ENCODE assay signal across 25 cellular contexts in genomic region chr1:199752688-199753027, GRCh38.
A peak's percentile ranks its signal among the peaks of the same experiment; 100 is the strongest.
DNase-seq lines count a peak whose midpoint lies in the region; ATAC-seq, FAIRE-seq and TF ChIP-seq lines count a peak whose summit lies in the region.
"Had no signal": no experiment of that assay in that cellular context is flagged by ENCODE, and none has a peak within 500 bp of the region (broad histone marks: within the 10 kb centered on the region; RNA-seq: fewer than 3 reads in every experiment).

No MANE protein-coding gene starts in this region.

- TF ChIP-seq EP300 in HepG2 (IDR thresholded peaks at IDR 0.05; ENCODE audit: low read depth in 2 of 2, low read length in 2 of 2) (no peak), HepG2 (CRISPR knock-in tag; IDR thresholded peaks at IDR 0.05; ENCODE audit: borderline replicate concordance) (no peak), H1 (IDR thresholded peaks at IDR 0.05; ENCODE audit: borderline replicate concordance in 1 of 2, low read depth in 2 of 2, low read length in 2 of 2) (no peak)

- H3K27ac ChIP-seq in liver (ENCODE audit: low read depth in 1 of 2, low read length in 2 of 2) (peak overlapping the region; percentile 65 to 83), HepG2 (ENCODE audit: extremely low read length, insufficient read depth, low read length) (no peak overlapping the region), H1 (ENCODE audit: low read depth, low read length) (no peak overlapping the region), lower lobe of right lung (no peak overlapping the region), upper lobe of right lung (no peak overlapping the region), WERI-Rb-1 (no peak overlapping the region)
- H3K27ac ChIP-seq: BLaER1 treated with 17β-estradiol and CSF1 and Interleukin-3, amounts not matched to agents 10 nM and 100 nM had no signal

- H3K4me3 ChIP-seq in liver (ENCODE audit: low read depth in 1 of 3, low read length in 3 of 3) = no peak overlapping the region
- H3K4me3 ChIP-seq in HepG2 (replicated peaks in 1 of 3; ENCODE audit: insufficient read depth in 1 of 3, low read depth in 2 of 3, low read length in 3 of 3) = no peak overlapping the region
- no peak overlapping the region for H3K4me3 ChIP-seq in H1 (ENCODE audit: extremely low read depth in 1 of 4, insufficient read depth in 2 of 4, low read depth in 3 of 4, low read length in 4 of 4)
- H3K4me3 ChIP-seq in lower lobe of right lung = no peak overlapping the region
- no peak overlapping the region for H3K4me3 ChIP-seq in upper lobe of right lung
- no peak overlapping the region for H3K4me3 ChIP-seq in WERI-Rb-1 (ENCODE audit: low read depth, low read length)
- H3K4me3 ChIP-seq: A549; BLaER1 treated with 17β-estradiol and CSF1 and Interleukin-3, amounts not matched to agents 10 nM and 100 nM had no signal

- H3K79me2 ChIP-seq in HepG2 (ENCODE audit: insufficient read depth, low read length) = no peaks in the 10 kb centered on the region
- H3K79me2 ChIP-seq in H1 (ENCODE audit: control insufficient read depth in 1 of 2, insufficient read depth in 2 of 2, low read length in 2 of 2) = no peaks in the 10 kb centered on the region

- H3K4me2 ChIP-seq in HepG2 (ENCODE audit: low read depth, low read length) (no peak overlapping the region), H1 (ENCODE audit: insufficient read depth in 1 of 2, low read depth in 2 of 2, low read length in 2 of 2) (no peak overlapping the region)
- H3K4me2 ChIP-seq: A549; BLaER1 treated with 17β-estradiol and CSF1 and Interleukin-3, amounts not matched to agents 10 nM and 100 nM had no signal

- H3K23me2 ChIP-seq in H1 (ENCODE audit: low read depth, low read length) = no peaks in the 10 kb centered on the region

- CTCF ChIA-PET in HepG2 (lab: Yijun Ruan, JAX; ENCODE audit: low intra/inter-chr PET ratio, low total read pairs) (no interaction called here), H1 (lab: Charles Lee; ENCODE audit: partially characterized antibody) (no interaction called here)

- in situ Hi-C loops in HepG2 (cut with HindIII; ENCODE audit: extremely low pct_ligation_motif_present, low pct_unique_long_range_greater_than_20kb) = no loop called here

- no peak for TF ChIP-seq POLR2A in HepG2 (IDR thresholded peaks at IDR 0.05; ENCODE audit: insufficient read depth in 1 of 2, low read depth in 2 of 2, low read length in 2 of 2)
- no peak for TF ChIP-seq POLR2A in H1 (IDR thresholded peaks at IDR 0.05; ENCODE audit: control extremely low read depth in 1 of 2, low read depth in 2 of 2, low read length in 2 of 2)

- ATAC-seq in HepG2 (no peak), lower lobe of right lung (peak; percentile 37 to 57), upper lobe of right lung (peak; percentile 45), GM21367 (IDR thresholded peaks at IDR 0.05; ENCODE audit: unreplicated experiment) (no peak)
- no peak for ATAC-seq in natural killer cell treated with Interleukin-12 subunit alpha and Interleukin-12 subunit beta and Interleukin-15 and Interleukin-18, amount 100 ng/mL, for 72 hours
- ATAC-seq: A549 had no signal

- H3K4me1 Mint-ChIP-seq in natural killer cell treated with Interleukin-12 subunit alpha and Interleukin-12 subunit beta and Interleukin-15 and Interleukin-18, amount 100 ng/mL, for 72 hours (ENCODE audit: low read depth in 2 of 2) = no peaks in the 10 kb centered on the region
- H3K4me1 Mint-ChIP-seq: CD4-positive, alpha-beta memory T cell had no signal

- no peak overlapping the region for H2BK12ac ChIP-seq in H1 (ENCODE audit: low read depth, low read length)

- H4K20me1 ChIP-seq in HepG2 (ENCODE audit: insufficient read depth, low read length) (no peaks in the 10 kb centered on the region), H1 (replicated peaks in 1 of 2; ENCODE audit: control insufficient read depth in 1 of 2, insufficient read depth in 2 of 2, low read length in 2 of 2) (no peaks in the 10 kb centered on the region)
- H4K20me1 ChIP-seq: BLaER1 treated with 17β-estradiol and CSF1 and Interleukin-3, amounts not matched to agents 10 nM and 100 nM had no signal

- no peak overlapping the region for H3K14ac ChIP-seq in H1 (ENCODE audit: insufficient read length)

- no peak for FAIRE-seq in HepG2 (lab: Jason Lieb, UNC)
- FAIRE-seq in H1 (lab: Jason Lieb, UNC) = no peak
- FAIRE-seq: A549, GM12891, GM18507 had no signal

- DNase-seq in HepG2 (ENCODE audit: low spot score) (no peak), H1 (ENCODE audit: low read depth in 1 of 2, low spot score in 2 of 2) (no peak), lower lobe of right lung (no peak), upper lobe of right lung (no peak), WERI-Rb-1 (no peak)
- no peak for DNase-seq in natural killer cell treated with Interleukin-12 subunit alpha and Interleukin-12 subunit beta and Interleukin-15 and Interleukin-18, amount 100 ng/mL, for 72 hours (ENCODE audit: low spot score)
- DNase-seq: 8988T; ACHN; AML-193; BE2C; Calu3; CD4-positive, alpha-beta memory T cell; COR-L47; DMS53; DMS79 treated with DMSO at 0.1 percent for 48 hours; GF-D8; GOT3; H9; HFFc6 had no signal

- no peak overlapping the region for H2BK15ac ChIP-seq in H1 (ENCODE audit: low read length)

- peaks cover 15 to 20% of the 10 kb centered on the region in 2 donors for H3K27me3 Mint-ChIP-seq in natural killer cell treated with Interleukin-12 subunit alpha and Interleukin-12 subunit beta and Interleukin-15 and Interleukin-18, amount 100 ng/mL, for 72 hours

- no peak overlapping the region for H3K4me3 Mint-ChIP-seq in natural killer cell treated with Interleukin-12 subunit alpha and Interleukin-12 subunit beta and Interleukin-15 and Interleukin-18, amount 100 ng/mL, for 72 hours
- H3K4me3 Mint-ChIP-seq: CD4-positive, alpha-beta memory T cell; H9; HFFc6 had no signal

- H3K36me3 Mint-ChIP-seq in natural killer cell treated with Interleukin-12 subunit alpha and Interleukin-12 subunit beta and Interleukin-15 and Interleukin-18, amount 100 ng/mL, for 72 hours = no peaks in the 10 kb centered on the region
- H3K36me3 Mint-ChIP-seq: CD4-positive, alpha-beta memory T cell had no signal

- no peak for TF ChIP-seq CTCF in liver (IDR thresholded peaks at IDR 0.05; ENCODE audit: low read depth, low read length, missing input control)
- TF ChIP-seq CTCF in HepG2 (CRISPR knock-in tag; IDR thresholded peaks at IDR 0.05) = no peak
- TF ChIP-seq CTCF in H1 (IDR thresholded peaks at IDR 0.05; ENCODE audit: control extremely low read depth in 1 of 3, insufficient read depth in 1 of 3, low read depth in 1 of 3, low read length in 3 of 3) = no peak
- no peak for TF ChIP-seq CTCF in lower lobe of right lung (IDR thresholded peaks at IDR 0.05)
- TF ChIP-seq CTCF in upper lobe of right lung (IDR thresholded peaks at IDR 0.05) = no peak
- no peak for TF ChIP-seq CTCF in WERI-Rb-1 (IDR thresholded peaks at IDR 0.05; ENCODE audit: low read depth, low read length)

- H3K79me1 ChIP-seq in H1 (ENCODE audit: low read depth, low read length) = no peaks in the 10 kb centered on the region

- no TSS peak for BruUV-seq in HepG2 (replicated peaks; lab: Mats Ljungman, UMichigan)

- H3K9me3 Mint-ChIP-seq in natural killer cell treated with Interleukin-12 subunit alpha and Interleukin-12 subunit beta and Interleukin-15 and Interleukin-18, amount 100 ng/mL, for 72 hours = no peaks in the 10 kb centered on the region
- H3K9me3 Mint-ChIP-seq: CD4-positive, alpha-beta memory T cell had no signal

- no peak overlapping the region for H3K18ac ChIP-seq in H1 (ENCODE audit: extremely low read depth, low read length)

- TF ChIP-seq RAD21 in liver (IDR thresholded peaks at IDR 0.05) (no peak), HepG2 (CRISPR knock-in tag; IDR thresholded peaks at IDR 0.05) (no peak), H1 (IDR thresholded peaks at IDR 0.05 in 1 of 2, conservative IDR thresholded peaks at IDR 0.05 in 1 of 2; ENCODE audit: low read depth in 2 of 2, low read length in 2 of 2) (no peak)

- no peak overlapping the region for H3K4ac ChIP-seq in H1 (replicated peaks; ENCODE audit: insufficient read length, low read depth, low read length)

- no peaks in the 10 kb centered on the region for H3K27me3 ChIP-seq in liver (ENCODE audit: control insufficient read depth in 4 of 4, insufficient read depth in 4 of 4, low read length in 3 of 4)
- H3K27me3 ChIP-seq in HepG2 (ENCODE audit: control insufficient read depth in 1 of 2, insufficient read depth in 2 of 2, low read length in 2 of 2) = no peaks in the 10 kb centered on the region
- no peaks in the 10 kb centered on the region; a peak in 1 of 7 replicates for H3K27me3 ChIP-seq in H1 (replicated peaks in 1 of 4; ENCODE audit: control insufficient read depth in 3 of 4, extremely low read depth in 1 of 4, insufficient read depth in 3 of 4, low read length in 3 of 4)
- H3K27me3 ChIP-seq in lower lobe of right lung (ENCODE audit: low read depth) = no peaks in the 10 kb centered on the region
- no peaks in the 10 kb centered on the region for H3K27me3 ChIP-seq in upper lobe of right lung
- H3K27me3 ChIP-seq in WERI-Rb-1 (ENCODE audit: insufficient read depth, low read depth, severe bottlenecking) = no peaks in the 10 kb centered on the region
- H3K27me3 ChIP-seq: BLaER1 treated with 17β-estradiol and CSF1 and Interleukin-3, amounts not matched to agents 10 nM and 100 nM had no signal

- no peak overlapping the region for H2BK20ac ChIP-seq in H1 (ENCODE audit: low read length)

- H3K36me3 ChIP-seq in liver (ENCODE audit: control insufficient read depth in 4 of 4, insufficient read depth in 3 of 4, low read depth in 1 of 4, low read length in 3 of 4) = no peaks in the 10 kb centered on the region
- H3K36me3 ChIP-seq in HepG2 (replicated peaks in 1 of 2; ENCODE audit: control insufficient read depth in 1 of 2, insufficient read depth in 2 of 2, low read length in 2 of 2) = no peaks in the 10 kb centered on the region
- no peaks in the 10 kb centered on the region; a peak in 1 of 8 replicates for H3K36me3 ChIP-seq in H1 (ENCODE audit: control insufficient read depth in 2 of 4, insufficient read depth in 4 of 4, low read length in 3 of 4)
- no peaks in the 10 kb centered on the region for H3K36me3 ChIP-seq in lower lobe of right lung
- no peaks in the 10 kb centered on the region for H3K36me3 ChIP-seq in upper lobe of right lung
- no peaks in the 10 kb centered on the region for H3K36me3 ChIP-seq in WERI-Rb-1
- H3K36me3 ChIP-seq: BE2C; BLaER1 treated with 17β-estradiol and CSF1 and Interleukin-3, amounts not matched to agents 10 nM and 100 nM had no signal

- H3K9ac ChIP-seq in liver (ENCODE audit: low read depth in 1 of 2, low read length in 2 of 2) = no peak overlapping the region
- no peak overlapping the region for H3K9ac ChIP-seq in HepG2 (ENCODE audit: insufficient read depth, low read depth, low read length)
- no peak overlapping the region for H3K9ac ChIP-seq in H1 (replicated peaks in 1 of 4; ENCODE audit: extremely low read depth in 1 of 4, low read depth in 3 of 4, low read length in 3 of 4)
- H3K9ac ChIP-seq: BLaER1 treated with 17β-estradiol and CSF1 and Interleukin-3, amounts not matched to agents 10 nM and 100 nM had no signal

- no peak overlapping the region for H3K27ac Mint-ChIP-seq in natural killer cell treated with Interleukin-12 subunit alpha and Interleukin-12 subunit beta and Interleukin-15 and Interleukin-18, amount 100 ng/mL, for 72 hours
- H3K27ac Mint-ChIP-seq: CD4-positive, alpha-beta memory T cell; HFFc6 had no signal

- H4K8ac ChIP-seq in H1 (ENCODE audit: extremely low read depth, insufficient read depth, low read length) = no peak overlapping the region

- no peak overlapping the region for H2BK5ac ChIP-seq in H1 (ENCODE audit: low read depth, low read length)

- H3K4me1 ChIP-seq in liver (ENCODE audit: control insufficient read depth in 4 of 4, insufficient read depth in 4 of 4, low read length in 3 of 4) (peaks cover 3 to 25% (median 6%) of the 10 kb centered on the region in 4 donors), HepG2 (ENCODE audit: insufficient read depth, low read length) (no peaks in the 10 kb centered on the region), H1 (replicated peaks in 1 of 4; ENCODE audit: control insufficient read depth in 3 of 4, insufficient read depth in 4 of 4, low read length in 3 of 4) (peaks cover 0 to 6% (median 4%) of the 10 kb centered on the region in 4 experiments; a peak in 6 of 7 replicates), lower lobe of right lung (no peaks in the 10 kb centered on the region), upper lobe of right lung (no peaks in the 10 kb centered on the region)
- H3K4me1 ChIP-seq: A549, BE2C had no signal

- WGBS in liver = 88% methylated on average over 2 of the region's 2 CpGs
- WGBS in HepG2 (ENCODE audit: low lambda C conversion rate) = 2% methylated on average over 2 of the region's 2 CpGs
- WGBS in H1 (ENCODE audit: extremely low coverage in 1 of 2, insufficient coverage in 1 of 2, insufficient read length in 1 of 2, insufficient replicate concordance in 2 of 2, low coverage in 1 of 2, low lambda C conversion rate in 2 of 2, missing lambda C conversion rate in 1 of 2), 2 experiments = 90% methylated on average over 2 of the region's 2 CpGs; no CpG with 5 or more reads in 1 of the 2 experiments

- H2AK5ac ChIP-seq in H1 (ENCODE audit: low read depth, low read length) = no peak overlapping the region

- no peak overlapping the region for H3K56ac ChIP-seq in H1 (replicated peaks; ENCODE audit: insufficient read length, low read depth, low read length)

- H3K23ac ChIP-seq in H1 (ENCODE audit: insufficient read length) = no peak overlapping the region

- H2AFZ ChIP-seq in HepG2 (ENCODE audit: low read length) (no peak overlapping the region), H1 (ENCODE audit: low read length) (peak overlapping the region; percentile 40; the same call in 1 of the 2 replicates)

- intact Hi-C loops in HepG2 (cut with micrococcal nuclease; ENCODE audit: unreplicated experiment) = no loop called here
- intact Hi-C loops in lower lobe of right lung (cut with DNase I) = no loop called here
- intact Hi-C loops in upper lobe of right lung (cut with DNase I) = no loop called here

- POLR2A ChIA-PET in HepG2 (lab: Yijun Ruan, JAX) = no interaction called here
- POLR2A ChIA-PET in H1 (lab: Charles Lee; ENCODE audit: partially characterized antibody) = interaction anchor here (1.1 kb wide), 1 partner anchor 10 kb away, joined by 3 read pairs; no protein-coding TSS in a partner anchor

- no peak overlapping the region for H2BK120ac ChIP-seq in H1 (replicated peaks; ENCODE audit: low read depth, low read length)

- no peak overlapping the region for H4K91ac ChIP-seq in H1 (replicated peaks; ENCODE audit: insufficient read length, low read length)

- no peak overlapping the region for H4K5ac ChIP-seq in H1 (ENCODE audit: insufficient read length, low read depth, low read length)

- H3K9me3 ChIP-seq in liver (ENCODE audit: control insufficient read depth in 4 of 4, low read length in 3 of 4) (no peaks in the 10 kb centered on the region), HepG2 (ENCODE audit: low read length) (no peaks in the 10 kb centered on the region), H1 (ENCODE audit: insufficient read depth in 2 of 2, low read depth in 1 of 2, low read length in 1 of 2) (peaks cover 5% of the 10 kb centered on the region in 2 experiments; a peak in 3 of 4 replicates), lower lobe of right lung (no peaks in the 10 kb centered on the region), upper lobe of right lung (no peaks in the 10 kb centered on the region), WERI-Rb-1 (ENCODE audit: severe bottlenecking) (no peaks in the 10 kb centered on the region)
- H3K9me3 ChIP-seq: BE2C had no signal

Comparison
In these comparisons a context has a peak if more than half of its experiments do, and no peak if none do; other contexts are left out.
1. H3K27ac ChIP-seq: peak in liver (2 of 2); none in HepG2 (single experiment), H1 (single experiment), lower lobe of right lung (single experiment), upper lobe of right lung (single experiment) and WERI-Rb-1 (single experiment).
2. ATAC-seq: peak in lower lobe of right lung (2 of 2) and upper lobe of right lung (single experiment); none in HepG2 (single experiment), GM21367 (single experiment) and natural killer cell treated with Interleukin-12 subunit alpha and Interleukin-12 subunit beta and Interleukin-15 and Interleukin-18, amount 100 ng/mL, for 72 hours (0 of 2).